Comparison of ENCODE assay signal across 21 cellular contexts in genomic region chr13:48813518-48813917, GRCh38.
"Had no signal": no experiment of that assay in that cellular context is flagged by ENCODE, and none has a peak within 500 bp of the region (broad histone marks: within the 10 kb centered on the region; RNA-seq: fewer than 3 reads in every experiment).

No MANE protein-coding gene starts in this region.

- H3K4me3 ChIP-seq: left ventricle myocardium inferior, mucosa of descending colon, pancreas, prostate gland, skin epidermis, spleen, thyroid gland, transverse colon, upper lobe of right lung had no signal

- H3K36me3 ChIP-seq: left ventricle myocardium inferior, pancreas, prostate gland, spleen, thyroid gland, transverse colon, upper lobe of right lung had no signal

- H3K27ac ChIP-seq: left ventricle myocardium inferior, pancreas, prostate gland, skin epidermis, spleen, thyroid gland, transverse colon, upper lobe of right lung had no signal

- H3K4me1 ChIP-seq: left ventricle myocardium inferior, pancreas, prostate gland, thyroid gland had no signal

- FAIRE-seq: kidney, pancreas, urothelium cell line had no signal

- H3K27me3 ChIP-seq: pancreas, spleen, thyroid gland, transverse colon, upper lobe of right lung had no signal

- DNase-seq: hippocampal formation; kidney; left colon; left ventricle myocardium inferior; midbrain; mucosa of descending colon; naive thymus-derived CD4-positive, alpha-beta T cell; pancreas; posterior cingulate gyrus; retina; right cardiac atrium; spleen; stimulated activated CD4-positive, alpha-beta T cell treated with anti-CD3 and anti-CD28 coated beads, Interleukin-4, amount 100 ng/mL, for 24 hours; stimulated activated naive CD4-positive, alpha-beta T cell; substantia nigra; thyroid gland; transverse colon; upper lobe of right lung had no signal

- H3K9me3 ChIP-seq: left ventricle myocardium inferior, mucosa of descending colon, pancreas, prostate gland, thyroid gland, transverse colon, upper lobe of right lung had no signal
